In the genomic region with DNA sequence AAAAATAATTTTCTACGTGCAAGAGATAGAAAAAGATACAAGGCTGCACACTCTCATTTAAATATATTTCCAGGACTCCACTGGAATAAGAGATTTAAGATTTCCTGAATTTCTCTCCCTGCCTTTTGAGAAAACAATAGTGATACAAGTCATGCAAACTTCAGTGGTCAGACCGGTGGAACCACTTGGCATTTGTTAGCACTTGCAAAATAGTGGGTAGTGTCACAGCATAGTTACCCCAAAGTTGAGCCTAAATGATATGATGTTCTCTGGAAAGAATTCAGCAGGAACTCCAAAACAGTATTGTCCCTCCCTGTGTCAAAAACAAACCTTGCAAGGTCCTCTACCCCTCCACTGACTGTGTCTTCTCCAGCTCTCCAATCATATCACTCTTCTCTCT, we compare ENCODE assay signal across 16 cellular contexts.
"Had no signal": no experiment of that assay in that cellular context is flagged by ENCODE, and none has a peak within 500 bp of the region (broad histone marks: within the 10 kb centered on the region; RNA-seq: fewer than 3 reads in every experiment).

No MANE protein-coding gene starts in this region.

- H3K27ac Mint-ChIP-seq: activated CD4-positive, alpha-beta memory T cell treated with anti-CD3 and anti-CD28 coated beads for 36 hours; activated naive CD8-positive, alpha-beta T cell treated with anti-CD3 and anti-CD28 coated beads for 36 hours; endodermal cell; stimulated activated naive CD8-positive, alpha-beta T cell treated with anti-CD3 and anti-CD28 coated beads, Interleukin-15, Interleukin-2, amounts not matched to agents 100 ng/mL and 50 ng/mL, for 24 hours had no signal

- H3K27me3 ChIP-seq: brain microvascular endothelial cell, esophagus muscularis mucosa, ovary had no signal

- DNase-seq: activated CD4-positive, alpha-beta memory T cell treated with anti-CD3 and anti-CD28 coated beads for 36 hours; activated CD4-positive, CD25-positive, alpha-beta regulatory T cell treated with anti-CD3 and anti-CD28 coated beads, Interleukin-2, amount 50 U/mL, for 72 hours; activated gamma-delta T cell; activated naive CD8-positive, alpha-beta T cell treated with anti-CD3 and anti-CD28 coated beads for 36 hours; activated T-cell treated with anti-CD3 and anti-CD28 coated beads, Interleukin-2, amount 50 U/mL, for 4 hours; brain microvascular endothelial cell; endodermal cell; foreskin fibroblast; mesenchymal stem cell; ovary; stimulated activated CD4-positive, alpha-beta T cell treated with anti-CD3 and anti-CD28 coated beads, Interleukin-15, amount 100 ng/mL, for 24 hours; stimulated activated CD4-positive, alpha-beta T cell treated with anti-CD3 and anti-CD28 coated beads, Interleukin-4, amount 100 ng/mL, for 24 hours; SW 1271 had no signal

- H3K4me3 Mint-ChIP-seq: activated CD4-positive, alpha-beta memory T cell treated with anti-CD3 and anti-CD28 coated beads for 36 hours; activated naive CD8-positive, alpha-beta T cell treated with anti-CD3 and anti-CD28 coated beads for 36 hours; activated T-cell treated with anti-CD3 and anti-CD28 coated beads, Interleukin-2, amount 50 U/mL, for 4 hours; endodermal cell; stimulated activated naive CD8-positive, alpha-beta T cell treated with anti-CD3 and anti-CD28 coated beads, Interleukin-15, Interleukin-2, amounts not matched to agents 100 ng/mL and 50 ng/mL, for 24 hours had no signal

- H3K27ac ChIP-seq: brain microvascular endothelial cell, esophagus muscularis mucosa, ovary, thoracic aorta had no signal

- ATAC-seq: activated T-cell treated with anti-CD3 and anti-CD28 coated beads, Interleukin-2, amount 50 U/mL, for 4 hours had no signal

- H3K4me1 Mint-ChIP-seq: activated naive CD8-positive, alpha-beta T cell treated with anti-CD3 and anti-CD28 coated beads for 36 hours had no signal

- H3K4me3 ChIP-seq: esophagus muscularis mucosa, ovary, thoracic aorta had no signal

- H3K36me3 ChIP-seq: brain microvascular endothelial cell, esophagus muscularis mucosa, ovary, thoracic aorta had no signal

- H3K9me3 Mint-ChIP-seq: activated T-cell treated with anti-CD3 and anti-CD28 coated beads, Interleukin-2, amount 50 U/mL, for 4 hours; stimulated activated naive CD8-positive, alpha-beta T cell treated with anti-CD3 and anti-CD28 coated beads, Interleukin-15, Interleukin-2, amounts not matched to agents 100 ng/mL and 50 ng/mL, for 24 hours had no signal

- H3K27me3 Mint-ChIP-seq: activated CD4-positive, alpha-beta memory T cell treated with anti-CD3 and anti-CD28 coated beads for 36 hours; activated naive CD8-positive, alpha-beta T cell treated with anti-CD3 and anti-CD28 coated beads for 36 hours; stimulated activated naive CD8-positive, alpha-beta T cell treated with anti-CD3 and anti-CD28 coated beads, Interleukin-15, Interleukin-2, amounts not matched to agents 100 ng/mL and 50 ng/mL, for 24 hours had no signal

- H3K9me3 ChIP-seq: esophagus muscularis mucosa, ovary, thoracic aorta had no signal

- H3K36me3 Mint-ChIP-seq: activated CD4-positive, alpha-beta memory T cell treated with anti-CD3 and anti-CD28 coated beads for 36 hours; activated naive CD8-positive, alpha-beta T cell treated with anti-CD3 and anti-CD28 coated beads for 36 hours had no signal

- H3K4me1 ChIP-seq: esophagus muscularis mucosa had no signal
